1 cellular context compared by ENCODE assay signal in the genomic region with DNA sequence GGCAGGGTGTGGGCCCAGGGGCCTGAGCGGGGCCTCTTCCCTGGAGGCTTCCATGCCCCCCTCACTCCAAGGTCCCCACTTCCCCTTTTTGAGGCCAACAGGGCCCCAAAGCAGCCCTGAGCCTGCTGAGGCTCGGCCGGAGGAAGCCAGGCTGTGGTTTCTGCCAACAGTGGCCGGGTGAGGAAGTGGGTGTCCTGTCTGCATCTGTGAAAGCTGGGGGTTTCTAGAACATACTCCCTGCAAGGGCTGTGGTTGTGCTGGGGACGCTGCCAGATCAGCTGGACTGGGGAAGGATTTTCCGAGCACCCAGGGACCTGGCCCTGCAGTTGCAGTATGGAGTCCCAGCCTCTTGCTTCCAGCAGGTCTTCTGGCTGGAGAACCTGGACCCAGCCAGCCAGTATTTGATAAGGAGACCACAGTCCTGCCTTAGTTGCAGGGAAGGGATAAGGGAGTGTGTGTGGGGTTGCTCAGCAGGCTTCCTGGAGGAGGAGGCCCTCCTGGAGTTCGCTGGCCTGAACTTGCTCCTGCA.
TF ChIP-seq lines count a peak whose summit lies in the region.

No MANE protein-coding gene starts in this region.

TF ChIP-seq in GM12878, 131 proteins besides CTCF, POLR2A, EP300 and RAD21 (continued from another document and continues in another):
- TF ChIP-seq, protein P1, sequence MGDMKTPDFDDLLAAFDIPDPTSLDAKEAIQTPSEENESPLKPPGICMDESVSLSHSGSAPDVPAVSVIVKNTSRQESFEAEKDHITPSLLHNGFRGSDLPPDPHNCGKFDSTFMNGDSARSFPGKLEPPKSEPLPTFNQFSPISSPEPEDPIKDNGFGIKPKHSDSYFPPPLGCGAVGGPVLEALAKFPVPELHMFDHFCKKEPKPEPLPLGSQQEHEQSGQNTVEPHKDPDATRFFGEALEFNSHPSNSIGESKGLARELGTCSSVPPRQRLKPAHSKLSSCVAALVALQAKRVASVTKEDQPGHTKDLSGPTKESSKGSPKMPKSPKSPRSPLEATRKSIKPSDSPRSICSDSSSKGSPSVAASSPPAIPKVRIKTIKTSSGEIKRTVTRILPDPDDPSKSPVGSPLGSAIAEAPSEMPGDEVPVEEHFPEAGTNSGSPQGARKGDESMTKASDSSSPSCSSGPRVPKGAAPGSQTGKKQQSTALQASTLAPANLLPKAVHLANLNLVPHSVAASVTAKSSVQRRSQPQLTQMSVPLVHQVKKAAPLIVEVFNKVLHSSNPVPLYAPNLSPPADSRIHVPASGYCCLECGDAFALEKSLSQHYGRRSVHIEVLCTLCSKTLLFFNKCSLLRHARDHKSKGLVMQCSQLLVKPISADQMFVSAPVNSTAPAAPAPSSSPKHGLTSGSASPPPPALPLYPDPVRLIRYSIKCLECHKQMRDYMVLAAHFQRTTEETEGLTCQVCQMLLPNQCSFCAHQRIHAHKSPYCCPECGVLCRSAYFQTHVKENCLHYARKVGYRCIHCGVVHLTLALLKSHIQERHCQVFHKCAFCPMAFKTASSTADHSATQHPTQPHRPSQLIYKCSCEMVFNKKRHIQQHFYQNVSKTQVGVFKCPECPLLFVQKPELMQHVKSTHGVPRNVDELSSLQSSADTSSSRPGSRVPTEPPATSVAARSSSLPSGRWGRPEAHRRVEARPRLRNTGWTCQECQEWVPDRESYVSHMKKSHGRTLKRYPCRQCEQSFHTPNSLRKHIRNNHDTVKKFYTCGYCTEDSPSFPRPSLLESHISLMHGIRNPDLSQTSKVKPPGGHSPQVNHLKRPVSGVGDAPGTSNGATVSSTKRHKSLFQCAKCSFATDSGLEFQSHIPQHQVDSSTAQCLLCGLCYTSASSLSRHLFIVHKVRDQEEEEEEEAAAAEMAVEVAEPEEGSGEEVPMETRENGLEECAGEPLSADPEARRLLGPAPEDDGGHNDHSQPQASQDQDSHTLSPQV (IDR thresholded peaks at IDR 0.05), result no peak; the same call in 1 of the 2 replicates
- TF ChIP-seq SREBF2 (IDR thresholded peaks at IDR 0.05; ENCODE audit: low read length), result no peak
- peak; percentile 85 for TF ChIP-seq LARP7 (IDR thresholded peaks at IDR 0.05)
- TF ChIP-seq, protein P2, sequence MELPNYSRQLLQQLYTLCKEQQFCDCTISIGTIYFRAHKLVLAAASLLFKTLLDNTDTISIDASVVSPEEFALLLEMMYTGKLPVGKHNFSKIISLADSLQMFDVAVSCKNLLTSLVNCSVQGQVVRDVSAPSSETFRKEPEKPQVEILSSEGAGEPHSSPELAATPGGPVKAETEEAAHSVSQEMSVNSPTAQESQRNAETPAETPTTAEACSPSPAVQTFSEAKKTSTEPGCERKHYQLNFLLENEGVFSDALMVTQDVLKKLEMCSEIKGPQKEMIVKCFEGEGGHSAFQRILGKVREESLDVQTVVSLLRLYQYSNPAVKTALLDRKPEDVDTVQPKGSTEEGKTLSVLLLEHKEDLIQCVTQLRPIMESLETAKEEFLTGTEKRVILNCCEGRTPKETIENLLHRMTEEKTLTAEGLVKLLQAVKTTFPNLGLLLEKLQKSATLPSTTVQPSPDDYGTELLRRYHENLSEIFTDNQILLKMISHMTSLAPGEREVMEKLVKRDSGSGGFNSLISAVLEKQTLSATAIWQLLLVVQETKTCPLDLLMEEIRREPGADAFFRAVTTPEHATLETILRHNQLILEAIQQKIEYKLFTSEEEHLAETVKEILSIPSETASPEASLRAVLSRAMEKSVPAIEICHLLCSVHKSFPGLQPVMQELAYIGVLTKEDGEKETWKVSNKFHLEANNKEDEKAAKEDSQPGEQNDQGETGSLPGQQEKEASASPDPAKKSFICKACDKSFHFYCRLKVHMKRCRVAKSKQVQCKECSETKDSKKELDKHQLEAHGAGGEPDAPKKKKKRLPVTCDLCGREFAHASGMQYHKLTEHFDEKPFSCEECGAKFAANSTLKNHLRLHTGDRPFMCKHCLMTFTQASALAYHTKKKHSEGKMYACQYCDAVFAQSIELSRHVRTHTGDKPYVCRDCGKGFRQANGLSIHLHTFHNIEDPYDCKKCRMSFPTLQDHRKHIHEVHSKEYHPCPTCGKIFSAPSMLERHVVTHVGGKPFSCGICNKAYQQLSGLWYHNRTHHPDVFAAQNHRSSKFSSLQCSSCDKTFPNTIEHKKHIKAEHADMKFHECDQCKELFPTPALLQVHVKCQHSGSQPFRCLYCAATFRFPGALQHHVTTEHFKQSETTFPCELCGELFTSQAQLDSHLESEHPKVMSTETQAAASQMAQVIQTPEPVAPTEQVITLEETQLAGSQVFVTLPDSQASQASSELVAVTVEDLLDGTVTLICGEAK (IDR thresholded peaks at IDR 0.05; ENCODE audit: borderline replicate concordance), result no peak
- TF ChIP-seq HDAC6 (IDR thresholded peaks at IDR 0.05; ENCODE audit: unreplicated experiment), result no peak
- TF ChIP-seq HDGF (IDR thresholded peaks at IDR 0.05), result 0 out of 2 replicates have a peak, but pooled peaks have one; percentile 57
- peak; percentile 99 for TF ChIP-seq RUNX3 (IDR thresholded peaks at IDR 0.05; ENCODE audit: low read length)
- no peak for TF ChIP-seq ESRRA (IDR thresholded peaks at IDR 0.05; ENCODE audit: low read length)
- TF ChIP-seq, protein P3, sequence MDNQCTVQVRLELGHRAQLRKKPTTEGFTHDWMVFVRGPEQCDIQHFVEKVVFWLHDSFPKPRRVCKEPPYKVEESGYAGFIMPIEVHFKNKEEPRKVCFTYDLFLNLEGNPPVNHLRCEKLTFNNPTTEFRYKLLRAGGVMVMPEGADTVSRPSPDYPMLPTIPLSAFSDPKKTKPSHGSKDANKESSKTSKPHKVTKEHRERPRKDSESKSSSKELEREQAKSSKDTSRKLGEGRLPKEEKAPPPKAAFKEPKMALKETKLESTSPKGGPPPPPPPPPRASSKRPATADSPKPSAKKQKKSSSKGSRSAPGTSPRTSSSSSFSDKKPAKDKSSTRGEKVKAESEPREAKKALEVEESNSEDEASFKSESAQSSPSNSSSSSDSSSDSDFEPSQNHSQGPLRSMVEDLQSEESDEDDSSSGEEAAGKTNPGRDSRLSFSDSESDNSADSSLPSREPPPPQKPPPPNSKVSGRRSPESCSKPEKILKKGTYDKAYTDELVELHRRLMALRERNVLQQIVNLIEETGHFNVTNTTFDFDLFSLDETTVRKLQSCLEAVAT (IDR thresholded peaks at IDR 0.05), result peak; percentile 89
- no peak for TF ChIP-seq POLR2AphosphoS2 (IDR thresholded peaks at IDR 0.05; ENCODE audit: low read depth, low read length)
- peak; percentile 82 for TF ChIP-seq BCL11A (IDR thresholded peaks at IDR 0.05; ENCODE audit: low read depth, low read length)
- TF ChIP-seq NFXL1 (IDR thresholded peaks at IDR 0.05; ENCODE audit: borderline replicate concordance), result no peak
- no peak for TF ChIP-seq CBX3 (IDR thresholded peaks at IDR 0.05; ENCODE audit: borderline replicate concordance, low read depth)
- peak; percentile 92; the same call in 1 of the 2 replicates for TF ChIP-seq PAX5 (IDR thresholded peaks at IDR 0.05; ENCODE audit: borderline replicate concordance, low read depth, low read length)
- TF ChIP-seq BACH1 (IDR thresholded peaks at IDR 0.05; ENCODE audit: borderline replicate concordance), result peak; percentile 94
- peak; percentile 94 for TF ChIP-seq ZNF217 (IDR thresholded peaks at IDR 0.05)
- no peak for TF ChIP-seq KAT2A (conservative IDR thresholded peaks at IDR 0.05; ENCODE audit: control insufficient read depth, low read depth, low read length)
- peak; percentile 39 for TF ChIP-seq RELA (IDR thresholded peaks at IDR 0.05; ENCODE audit: borderline replicate concordance, partially characterized antibody)
- TF ChIP-seq SMARCA5 (IDR thresholded peaks at IDR 0.05), result peak; percentile 57
- TF ChIP-seq IKZF2 (IDR thresholded peaks at IDR 0.05), result peak; percentile 100
- TF ChIP-seq, protein P4, sequence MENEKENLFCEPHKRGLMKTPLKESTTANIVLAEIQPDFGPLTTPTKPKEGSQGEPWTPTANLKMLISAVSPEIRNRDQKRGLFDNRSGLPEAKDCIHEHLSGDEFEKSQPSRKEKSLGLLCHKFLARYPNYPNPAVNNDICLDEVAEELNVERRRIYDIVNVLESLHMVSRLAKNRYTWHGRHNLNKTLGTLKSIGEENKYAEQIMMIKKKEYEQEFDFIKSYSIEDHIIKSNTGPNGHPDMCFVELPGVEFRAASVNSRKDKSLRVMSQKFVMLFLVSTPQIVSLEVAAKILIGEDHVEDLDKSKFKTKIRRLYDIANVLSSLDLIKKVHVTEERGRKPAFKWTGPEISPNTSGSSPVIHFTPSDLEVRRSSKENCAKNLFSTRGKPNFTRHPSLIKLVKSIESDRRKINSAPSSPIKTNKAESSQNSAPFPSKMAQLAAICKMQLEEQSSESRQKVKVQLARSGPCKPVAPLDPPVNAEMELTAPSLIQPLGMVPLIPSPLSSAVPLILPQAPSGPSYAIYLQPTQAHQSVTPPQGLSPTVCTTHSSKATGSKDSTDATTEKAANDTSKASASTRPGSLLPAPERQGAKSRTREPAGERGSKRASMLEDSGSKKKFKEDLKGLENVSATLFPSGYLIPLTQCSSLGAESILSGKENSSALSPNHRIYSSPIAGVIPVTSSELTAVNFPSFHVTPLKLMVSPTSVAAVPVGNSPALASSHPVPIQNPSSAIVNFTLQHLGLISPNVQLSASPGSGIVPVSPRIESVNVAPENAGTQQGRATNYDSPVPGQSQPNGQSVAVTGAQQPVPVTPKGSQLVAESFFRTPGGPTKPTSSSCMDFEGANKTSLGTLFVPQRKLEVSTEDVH (IDR thresholded peaks at IDR 0.05; ENCODE audit: low read depth, partially characterized antibody), result no peak
- TF ChIP-seq, protein P5, sequence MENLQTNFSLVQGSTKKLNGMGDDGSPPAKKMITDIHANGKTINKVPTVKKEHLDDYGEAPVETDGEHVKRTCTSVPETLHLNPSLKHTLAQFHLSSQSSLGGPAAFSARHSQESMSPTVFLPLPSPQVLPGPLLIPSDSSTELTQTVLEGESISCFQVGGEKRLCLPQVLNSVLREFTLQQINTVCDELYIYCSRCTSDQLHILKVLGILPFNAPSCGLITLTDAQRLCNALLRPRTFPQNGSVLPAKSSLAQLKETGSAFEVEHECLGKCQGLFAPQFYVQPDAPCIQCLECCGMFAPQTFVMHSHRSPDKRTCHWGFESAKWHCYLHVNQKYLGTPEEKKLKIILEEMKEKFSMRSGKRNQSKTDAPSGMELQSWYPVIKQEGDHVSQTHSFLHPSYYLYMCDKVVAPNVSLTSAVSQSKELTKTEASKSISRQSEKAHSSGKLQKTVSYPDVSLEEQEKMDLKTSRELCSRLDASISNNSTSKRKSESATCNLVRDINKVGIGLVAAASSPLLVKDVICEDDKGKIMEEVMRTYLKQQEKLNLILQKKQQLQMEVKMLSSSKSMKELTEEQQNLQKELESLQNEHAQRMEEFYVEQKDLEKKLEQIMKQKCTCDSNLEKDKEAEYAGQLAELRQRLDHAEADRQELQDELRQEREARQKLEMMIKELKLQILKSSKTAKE (IDR thresholded peaks at IDR 0.05; ENCODE audit: low read depth, poor library complexity, severe bottlenecking), result peak; percentile 91
- no peak for TF ChIP-seq SIX5 (IDR thresholded peaks at IDR 0.05; ENCODE audit: low read depth, low read length, severe bottlenecking)
- peak; percentile 83 for TF ChIP-seq CREM (IDR thresholded peaks at IDR 0.05; ENCODE audit: low read depth)
- TF ChIP-seq ZNF24 (IDR thresholded peaks at IDR 0.05), result peak; percentile 76
- TF ChIP-seq, protein P6, sequence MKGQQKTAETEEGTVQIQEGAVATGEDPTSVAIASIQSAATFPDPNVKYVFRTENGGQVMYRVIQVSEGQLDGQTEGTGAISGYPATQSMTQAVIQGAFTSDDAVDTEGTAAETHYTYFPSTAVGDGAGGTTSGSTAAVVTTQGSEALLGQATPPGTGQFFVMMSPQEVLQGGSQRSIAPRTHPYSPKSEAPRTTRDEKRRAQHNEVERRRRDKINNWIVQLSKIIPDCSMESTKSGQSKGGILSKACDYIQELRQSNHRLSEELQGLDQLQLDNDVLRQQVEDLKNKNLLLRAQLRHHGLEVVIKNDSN (IDR thresholded peaks at IDR 0.05; ENCODE audit: borderline replicate concordance, extremely low read length, insufficient read depth, low read depth, low read length), result no peak
- no peak for TF ChIP-seq ASH2L (IDR thresholded peaks at IDR 0.05; ENCODE audit: borderline replicate concordance, low read depth)
- no peak for TF ChIP-seq NR2C2 (IDR thresholded peaks at IDR 0.05; ENCODE audit: borderline replicate concordance, control insufficient read depth, insufficient read length, low read depth)
- TF ChIP-seq JUND (IDR thresholded peaks at IDR 0.05; ENCODE audit: low read depth, low read length), result no peak
- TF ChIP-seq FOXK2 (IDR thresholded peaks at IDR 0.05), result no peak
- no peak for TF ChIP-seq ZZZ3 (IDR thresholded peaks at IDR 0.05; ENCODE audit: control insufficient read depth, insufficient read length, low read depth)
- TF ChIP-seq, protein P7, sequence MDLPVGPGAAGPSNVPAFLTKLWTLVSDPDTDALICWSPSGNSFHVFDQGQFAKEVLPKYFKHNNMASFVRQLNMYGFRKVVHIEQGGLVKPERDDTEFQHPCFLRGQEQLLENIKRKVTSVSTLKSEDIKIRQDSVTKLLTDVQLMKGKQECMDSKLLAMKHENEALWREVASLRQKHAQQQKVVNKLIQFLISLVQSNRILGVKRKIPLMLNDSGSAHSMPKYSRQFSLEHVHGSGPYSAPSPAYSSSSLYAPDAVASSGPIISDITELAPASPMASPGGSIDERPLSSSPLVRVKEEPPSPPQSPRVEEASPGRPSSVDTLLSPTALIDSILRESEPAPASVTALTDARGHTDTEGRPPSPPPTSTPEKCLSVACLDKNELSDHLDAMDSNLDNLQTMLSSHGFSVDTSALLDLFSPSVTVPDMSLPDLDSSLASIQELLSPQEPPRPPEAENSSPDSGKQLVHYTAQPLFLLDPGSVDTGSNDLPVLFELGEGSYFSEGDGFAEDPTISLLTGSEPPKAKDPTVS (IDR thresholded peaks at IDR 0.05; ENCODE audit: low read depth, low read length), result peak; percentile 89
- TF ChIP-seq JUNB (IDR thresholded peaks at IDR 0.05), result peak; percentile 16; the same call in 1 of the 2 replicates
- peak; percentile 92 for TF ChIP-seq MTA2 (IDR thresholded peaks at IDR 0.05; ENCODE audit: low read depth)
- TF ChIP-seq RCOR1 (conservative IDR thresholded peaks at IDR 0.05; ENCODE audit: low read depth, low read length), result peak; percentile 93; the same call in 1 of the 2 replicates
- TF ChIP-seq ETV6 (conservative IDR thresholded peaks at IDR 0.05 in 1 of 2, IDR thresholded peaks at IDR 0.05 in 1 of 2; ENCODE audit: borderline replicate concordance in 1 of 2, low read depth in 1 of 2), result peak in 1 of 2 experiments; percentile 92; a peak in 2 of 4 replicates
- TF ChIP-seq IKZF1 (conservative IDR thresholded peaks at IDR 0.05), result peak; percentile 100
- TF ChIP-seq ZNF274 (IDR thresholded peaks at IDR 0.05; ENCODE audit: insufficient read depth, insufficient read length), result no peak
- TF ChIP-seq, protein P8, sequence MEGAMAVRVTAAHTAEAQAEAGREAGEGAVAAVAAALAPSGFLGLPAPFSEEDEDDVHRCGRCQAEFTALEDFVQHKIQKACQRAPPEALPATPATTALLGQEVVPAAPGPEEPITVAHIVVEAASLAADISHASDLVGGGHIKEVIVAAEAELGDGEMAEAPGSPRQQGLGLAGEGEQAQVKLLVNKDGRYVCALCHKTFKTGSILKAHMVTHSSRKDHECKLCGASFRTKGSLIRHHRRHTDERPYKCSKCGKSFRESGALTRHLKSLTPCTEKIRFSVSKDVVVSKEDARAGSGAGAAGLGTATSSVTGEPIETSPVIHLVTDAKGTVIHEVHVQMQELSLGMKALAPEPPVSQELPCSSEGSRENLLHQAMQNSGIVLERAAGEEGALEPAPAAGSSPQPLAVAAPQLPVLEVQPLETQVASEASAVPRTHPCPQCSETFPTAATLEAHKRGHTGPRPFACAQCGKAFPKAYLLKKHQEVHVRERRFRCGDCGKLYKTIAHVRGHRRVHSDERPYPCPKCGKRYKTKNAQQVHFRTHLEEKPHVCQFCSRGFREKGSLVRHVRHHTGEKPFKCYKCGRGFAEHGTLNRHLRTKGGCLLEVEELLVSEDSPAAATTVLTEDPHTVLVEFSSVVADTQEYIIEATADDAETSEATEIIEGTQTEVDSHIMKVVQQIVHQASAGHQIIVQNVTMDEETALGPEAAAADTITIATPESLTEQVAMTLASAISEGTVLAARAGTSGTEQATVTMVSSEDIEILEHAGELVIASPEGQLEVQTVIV (IDR thresholded peaks at IDR 0.05; ENCODE audit: borderline replicate concordance, partially characterized antibody), result no peak
